8 cellular contexts compared by ENCODE assay signal in genomic region chr16:56673916-56674315, GRCh38. TPM values are rescaled to one million over a fixed set of nuclear protein-coding genes. Genes with fewer than 3 reads are reported as not detected.
DNase-seq lines count a peak whose midpoint lies in the region; ATAC-seq and TF ChIP-seq lines count a peak whose summit lies in the region.

No MANE protein-coding gene starts in this region.

- H3K27me3 ChIP-seq in foreskin keratinocyte, result peaks cover 21% of the 10 kb centered on the region
- peaks cover 93% of the 10 kb centered on the region for H3K27me3 ChIP-seq in smooth muscle cell (ENCODE audit: low read depth)

- no peaks in the 10 kb centered on the region for H3K79me2 ChIP-seq in smooth muscle cell (ENCODE audit: low read depth)

- DNase-seq in activated gamma-delta T cell treated with Interleukin-2 at 50 U/mL for 16 hours (peak; percentile 26), activated gamma-delta T cell (lab: John Stamatoyannopoulos, UW) (no peak), SKM-1 treated with dmso at 0.1 percent for 144 hours (lab: John Stamatoyannopoulos, UW; ENCODE audit: unreplicated experiment) (peak; percentile 25), foreskin keratinocyte (no peak), smooth muscle cell (lab: John Stamatoyannopoulos, UW; ENCODE audit: unreplicated experiment) (no peak)
- DNase-seq in NK-92 treated with Interleukin-12 subunit alpha and Interleukin-12 subunit beta, amount 100 ng/mL, for 24 hours (lab: John Stamatoyannopoulos, UW), result no peak
- DNase-seq in activated CD8-positive, alpha-beta memory T cell treated with anti-CD3 and anti-CD28 coated beads for 24 hours, result no peak

- H3K36me3 ChIP-seq in smooth muscle cell (ENCODE audit: low read depth), result no peaks in the 10 kb centered on the region

- 34% methylated on average over 12 of the region's 12 CpGs for WGBS in smooth muscle cell (ENCODE audit: low lambda C conversion rate)

- TF ChIP-seq CTCF in foreskin keratinocyte (conservative IDR thresholded peaks at IDR 0.05) (peak; percentile 83), smooth muscle cell (IDR thresholded peaks at IDR 0.05; ENCODE audit: borderline replicate concordance, insufficient read depth, poor library complexity, severe bottlenecking) (peak; percentile 40)

- H3K4me3 ChIP-seq in smooth muscle cell, result no peak overlapping the region

- ATAC-seq in foreskin keratinocyte (peak; percentile 39), GM21528 (IDR thresholded peaks at IDR 0.05; ENCODE audit: low FRiP score, unreplicated experiment) (no peak)

- H3K27ac ChIP-seq in foreskin keratinocyte (no peak overlapping the region), smooth muscle cell (ENCODE audit: low read depth) (no peak overlapping the region)

- H3K9ac ChIP-seq in smooth muscle cell (ENCODE audit: low read depth), result no peak overlapping the region

- H4K20me1 ChIP-seq in smooth muscle cell (ENCODE audit: low read depth), result no peaks in the 10 kb centered on the region

- no peaks in the 10 kb centered on the region for H3K4me1 ChIP-seq in foreskin keratinocyte
- H3K4me1 ChIP-seq in smooth muscle cell (ENCODE audit: low read depth), result no peaks in the 10 kb centered on the region

- H3F3A ChIP-seq in smooth muscle cell (ENCODE audit: low read depth), result no peaks in the 10 kb centered on the region

- H2AFZ ChIP-seq in smooth muscle cell (ENCODE audit: low read depth), result no peak overlapping the region

- no peak overlapping the region for H3K4me2 ChIP-seq in smooth muscle cell

- H3K9me3 ChIP-seq in smooth muscle cell (replicated peaks; ENCODE audit: low read depth), result no peaks in the 10 kb centered on the region

RNA-seq across cellular contexts. Expression of gene MT1H, which starts 4.3 kb away (rescaled TPM):
- total RNA-seq in foreskin keratinocyte (not detected in 2 replicates), smooth muscle cell (not detected in 2 replicates)
- polyA plus RNA-seq in foreskin keratinocyte (0.53 TPM in 1 of 2 replicates, not detected in the other), smooth muscle cell (not detected in 2 replicates)

RNA-seq across cellular contexts. Expression of gene MT1G, which starts 6.1 kb away (rescaled TPM):
- total RNA-seq in foreskin keratinocyte, result 1.7 and 8.3 TPM in 2 replicates
- 5.5 and 13.3 TPM in 2 replicates for polyA plus RNA-seq in foreskin keratinocyte
- not detected in 2 replicates for total RNA-seq in smooth muscle cell
- polyA plus RNA-seq in smooth muscle cell, result 0.40 TPM in 1 of 2 replicates, not detected in the other

RNA-seq across cellular contexts. Expression of gene MT1X, which starts 8.4 kb away (rescaled TPM):
- 121 and 247 TPM in 2 replicates for total RNA-seq in foreskin keratinocyte
- 178 and 346 TPM in 2 replicates for polyA plus RNA-seq in foreskin keratinocyte
- 0.76 and 4.3 TPM in 2 replicates for total RNA-seq in smooth muscle cell
- polyA plus RNA-seq in smooth muscle cell, result 11.7 and 12.8 TPM in 2 replicates

RNA-seq across cellular contexts. Expression of gene MT1F, which starts 16.2 kb away (rescaled TPM):
- total RNA-seq in foreskin keratinocyte (4.9 and 5.2 TPM in 2 replicates), smooth muscle cell (0.81 and 5.9 TPM in 2 replicates)
- polyA plus RNA-seq in foreskin keratinocyte (5.1 and 8.7 TPM in 2 replicates), smooth muscle cell (0.50 and 2.3 TPM in 2 replicates)

RNA-seq across cellular contexts. Expression of gene MT1B, which starts 22.2 kb away (rescaled TPM):
- total RNA-seq in foreskin keratinocyte (not detected in 2 replicates), smooth muscle cell (not detected in 2 replicates)
- polyA plus RNA-seq in foreskin keratinocyte (not detected in 2 replicates), smooth muscle cell (not detected in 2 replicates)

Comparison
In these comparisons a context has a peak if more than half of its experiments do, and no peak if none do; other contexts are left out.
1. DNase-seq: peak in activated gamma-delta T cell treated with Interleukin-2 at 50 U/mL for 16 hours (single experiment) and SKM-1 treated with dmso at 0.1 percent for 144 hours (single experiment); none in activated gamma-delta T cell (single experiment), foreskin keratinocyte (0 of 2), smooth muscle cell (single experiment), NK-92 treated with Interleukin-12 subunit alpha and Interleukin-12 subunit beta, amount 100 ng/mL, for 24 hours (single experiment) and activated CD8-positive, alpha-beta memory T cell treated with anti-CD3 and anti-CD28 coated beads for 24 hours (single experiment).
2. RNA of gene MT1X, which starts 8.4 kb away (total RNA-seq): 121 to 247 TPM in foreskin keratinocyte; 0.76 to 4.3 TPM in smooth muscle cell; every median in the first group is over 10 times any median in the second.